1 cellular context compared by ENCODE assay signal in genomic region chr19:3721900-3722442, GRCh38.
TF ChIP-seq lines count a peak whose summit lies in the region.

No MANE protein-coding gene starts in this region.

TF ChIP-seq in A549, 52 proteins besides CTCF, POLR2A, EP300 and RAD21:
- TF ChIP-seq MAX (IDR thresholded peaks at IDR 0.05) (no peak), ZSCAN20 (CRISPR knock-in tag; IDR thresholded peaks at IDR 0.05) (no peak), KDM1A (IDR thresholded peaks at IDR 0.05; ENCODE audit: low read depth) (no peak), ZC3H11A (IDR thresholded peaks at IDR 0.05) (no peak), REST (IDR thresholded peaks at IDR 0.05) (no peak), NPAS2 (CRISPR knock-in tag; IDR thresholded peaks at IDR 0.05; ENCODE audit: borderline replicate concordance) (no peak), CBX2 (IDR thresholded peaks at IDR 0.05; ENCODE audit: borderline replicate concordance, low read depth) (no peak), HOXA7 (CRISPR knock-in tag; IDR thresholded peaks at IDR 0.05) (no peak), HES2 (IDR thresholded peaks at IDR 0.05) (no peak), RARB (CRISPR knock-in tag; IDR thresholded peaks at IDR 0.05) (no peak), JUNB (IDR thresholded peaks at IDR 0.05) (no peak), MYC (IDR thresholded peaks at IDR 0.05; ENCODE audit: borderline replicate concordance, low read length) (no peak)
